Comparison of ENCODE assay signal across 10 cellular contexts in genomic region chr7:150977382-150978135, GRCh38. TPM values are rescaled to one million over a fixed set of nuclear protein-coding genes. Genes with fewer than 3 reads are reported as not detected.
DNase-seq lines count a peak whose midpoint lies in the region; ATAC-seq and TF ChIP-seq lines count a peak whose summit lies in the region.
"Had no signal": no experiment of that assay in that cellular context is flagged by ENCODE, and none has a peak within 500 bp of the region (broad histone marks: within the 10 kb centered on the region; RNA-seq: fewer than 3 reads in every experiment).

No MANE protein-coding gene starts in this region.

- POLR2A ChIA-PET in T-cell (lab: Charles Lee): no interaction called here

- H3K9me3 Mint-ChIP-seq in activated T-cell treated with anti-CD3 and anti-CD28 coated beads, Interleukin-2, amount 50 U/mL, for 4 hours: no peaks in the 10 kb centered on the region
- H3K9me3 Mint-ChIP-seq in T-cell: no peaks in the 10 kb centered on the region

- CTCF ChIA-PET in T-cell (lab: Charles Lee): interaction anchor here in 1 of 2 donors (0.7 to 0.8 kb wide), 2 partner anchors 8 to 81 kb away, joined by 3 to 4 read pairs; no protein-coding TSS in a partner anchor

- H3K4me3 ChIP-seq in iPS-11a (ENCODE audit: low read depth, low read length) (peak overlapping the region; percentile 13), tibial artery (peak overlapping the region; percentile 29 to 32)

- ATAC-seq in activated T-cell treated with anti-CD3 and anti-CD28 coated beads, Interleukin-2, amount 50 U/mL, for 4 hours: no peak
- ATAC-seq in T-cell (replicated peaks in 1 of 4) (no peak), HG03354 (IDR thresholded peaks at IDR 0.05; ENCODE audit: poor library complexity, severe bottlenecking, unreplicated experiment) (no peak), GM21447 (IDR thresholded peaks at IDR 0.05; ENCODE audit: unreplicated experiment) (no peak)
- ATAC-seq: foreskin keratinocyte had no signal

- peaks cover 40% of the 10 kb centered on the region for H3K4me1 Mint-ChIP-seq in activated T-cell treated with anti-CD3 and anti-CD28 coated beads, Interleukin-2, amount 50 U/mL, for 4 hours (ENCODE audit: low read depth)
- peaks cover 42 to 45% (median 43%) of the 10 kb centered on the region in 3 donors for H3K4me1 Mint-ChIP-seq in T-cell

- H3K36me3 Mint-ChIP-seq in activated T-cell treated with anti-CD3 and anti-CD28 coated beads, Interleukin-2, amount 50 U/mL, for 4 hours (ENCODE audit: insufficient read depth): no peaks in the 10 kb centered on the region
- H3K36me3 Mint-ChIP-seq in T-cell: no peaks in the 10 kb centered on the region

- peak overlapping the region; percentile 77 for H3K4me3 Mint-ChIP-seq in activated T-cell treated with anti-CD3 and anti-CD28 coated beads, Interleukin-2, amount 50 U/mL, for 4 hours
- H3K4me3 Mint-ChIP-seq in T-cell: peak overlapping the region; percentile 66 to 84 (median 81)

- DNase-seq in activated T-cell treated with anti-CD3 and anti-CD28 coated beads, Interleukin-2, amount 50 U/mL, for 4 hours: no peak
- DNase-seq in activated T-cell treated with anti-CD3 and anti-CD28 coated beads, Interleukin-2, amount 50 U/mL, for 1 hour: no peak
- no peak for DNase-seq in T-cell
- no peak for DNase-seq in tibial artery
- DNase-seq in stimulated activated CD4-positive, alpha-beta T cell treated with anti-CD3 and anti-CD28 coated beads, Interleukin-1b, Interleukin-23, amount 100 ng/mL, for 48 hours: no peak
- DNase-seq: activated CD8-positive, alpha-beta memory T cell treated with anti-CD3 and anti-CD28 coated beads, Interleukin-2, amount 50 U/mL, for 48 hours; foreskin keratinocyte had no signal

- H3K27me3 Mint-ChIP-seq in activated T-cell treated with anti-CD3 and anti-CD28 coated beads, Interleukin-2, amount 50 U/mL, for 4 hours (ENCODE audit: low read depth): peaks cover 37% of the 10 kb centered on the region
- H3K27me3 Mint-ChIP-seq in T-cell: peaks cover 28 to 48% of the 10 kb centered on the region in 2 donors

- intact Hi-C loops in tibial artery (cut with DNase I; ENCODE audit: low total_unique reads): no loop called here

- H3K9me3 ChIP-seq in tibial artery: no peaks in the 10 kb centered on the region

- no peaks in the 10 kb centered on the region for H3K36me3 ChIP-seq in tibial artery

- H3K4me1 ChIP-seq in tibial artery: peaks cover 0 to 41% (median 32%) of the 10 kb centered on the region in 4 donors
- H3K4me1 ChIP-seq: foreskin keratinocyte had no signal

- H3K27ac Mint-ChIP-seq in T-cell: peak overlapping the region in 1 of 2 donors; percentile 34

- TF ChIP-seq CTCF in tibial artery (IDR thresholded peaks at IDR 0.05): no peak

- H3K27ac ChIP-seq in tibial artery: no peak overlapping the region
- H3K27ac ChIP-seq: foreskin keratinocyte had no signal

- peaks cover 0 to 93% of the 10 kb centered on the region in 2 donors for H3K27me3 ChIP-seq in tibial artery

RNA-seq across cellular contexts. Expression of gene KCNH2, which starts 0.6 kb away (rescaled TPM):
- total RNA-seq in activated T-cell treated with anti-CD3 and anti-CD28 coated beads, Interleukin-2, amount 50 U/mL, for 4 hours: under 1 TPM; 0.49 to 0.71 (median 0.66) TPM
- 1 to 10 TPM; 2.9 to 4.6 (median 3.0) TPM for total RNA-seq in T-cell
- total RNA-seq: foreskin keratinocyte had no signal

RNA-seq across cellular contexts. Expression of gene NOS3, which starts 13.3 kb away (rescaled TPM):
- total RNA-seq in activated T-cell treated with anti-CD3 and anti-CD28 coated beads, Interleukin-2, amount 50 U/mL, for 4 hours: 1 to 10 TPM; 5.3 to 9.2 (median 8.2) TPM
- total RNA-seq in T-cell: 10 to 100 TPM in 1 of 5 donors, 1 to 10 TPM in 4; 4.8 to 10.1 (median 5.0) TPM

RNA-seq across cellular contexts. Expression of gene ATG9B, which starts 46.7 kb away (rescaled TPM):
- 1 to 10 TPM; 5.8 to 7.3 (median 6.7) TPM for total RNA-seq in activated T-cell treated with anti-CD3 and anti-CD28 coated beads, Interleukin-2, amount 50 U/mL, for 4 hours
- total RNA-seq in T-cell: 10 to 100 TPM; 24.0 to 37.0 (median 31.8) TPM

RNA-seq across cellular contexts. Expression of gene ABCB8, which starts 50.7 kb away (rescaled TPM):
- total RNA-seq in activated T-cell treated with anti-CD3 and anti-CD28 coated beads, Interleukin-2, amount 50 U/mL, for 4 hours: 10 to 100 TPM; 48.1 to 54.6 (median 48.5) TPM
- 10 to 100 TPM; 72.4 to 83.0 (median 74.8) TPM for total RNA-seq in T-cell
